In genomic region chr6:99604161-99605073, GRCh38 we compare ENCODE assay signal across 10 cellular contexts. TPM values are rescaled to one million over a fixed set of nuclear protein-coding genes. Genes with fewer than 3 reads are reported as not detected.
A peak's percentile ranks its signal among the peaks of the same experiment; 100 is the strongest.
DNase-seq lines count a peak whose midpoint lies in the region; ATAC-seq and TF ChIP-seq lines count a peak whose summit lies in the region.
"Had no signal": no experiment of that assay in that cellular context is flagged by ENCODE, and none has a peak within 500 bp of the region (broad histone marks: within the 10 kb centered on the region; RNA-seq: fewer than 3 reads in every experiment).

No MANE protein-coding gene starts in this region.

- peak overlapping the region in 10 of 12 donors; percentile 23 to 50 (median 36) for H3K4me3 ChIP-seq in heart left ventricle
- H3K4me3 ChIP-seq in lower lobe of right lung: peak overlapping the region; percentile 43
- peak overlapping the region in 3 of 4 donors; percentile 7 to 43 (median 28) for H3K4me3 ChIP-seq in transverse colon

- no peak overlapping the region for H3K27ac ChIP-seq in heart left ventricle
- no peak overlapping the region for H3K27ac ChIP-seq in lower lobe of right lung
- no peak overlapping the region for H3K27ac ChIP-seq in transverse colon
- no peak overlapping the region for H3K27ac ChIP-seq in substantia nigra (ENCODE audit: low read depth, low read length, poor library complexity, severe bottlenecking)
- H3K27ac ChIP-seq: epithelial cell of prostate had no signal

- TF ChIP-seq EP300 in transverse colon (IDR thresholded peaks at IDR 0.05; ENCODE audit: low read depth): no peak

- H3K9me3 Mint-ChIP-seq in activated naive CD8-positive, alpha-beta T cell treated with anti-CD3 and anti-CD28 coated beads for 36 hours: peaks cover 5% of the 10 kb centered on the region

- peaks cover 36% of the 10 kb centered on the region for H3K4me1 Mint-ChIP-seq in activated naive CD8-positive, alpha-beta T cell treated with anti-CD3 and anti-CD28 coated beads for 36 hours

- H3K27me3 ChIP-seq in heart left ventricle (peaks cover 64 to 100% (median 97%) of the 10 kb centered on the region in 9 donors), lower lobe of right lung (ENCODE audit: low read depth) (peaks cover 99% of the 10 kb centered on the region), transverse colon (peaks cover 100% of the 10 kb centered on the region)

- peaks cover 5 to 42% (median 18%) of the 10 kb centered on the region in 12 donors for H3K4me1 ChIP-seq in heart left ventricle
- peaks cover 25% of the 10 kb centered on the region for H3K4me1 ChIP-seq in lower lobe of right lung
- peaks cover 4 to 28% (median 22%) of the 10 kb centered on the region in 4 donors for H3K4me1 ChIP-seq in transverse colon

- ATAC-seq in heart left ventricle (no peak), lower lobe of right lung (no peak)

- TF ChIP-seq CTCF in heart left ventricle (IDR thresholded peaks at IDR 0.05) (no peak), lower lobe of right lung (IDR thresholded peaks at IDR 0.05) (no peak), transverse colon (IDR thresholded peaks at IDR 0.05) (no peak)

- intact Hi-C loops in heart left ventricle (cut with DNase I) (no loop called here), cardiac septum (cut with DNase I) (loop anchor here (10.0 kb wide), 1 partner anchor 140 kb away; no protein-coding TSS in a partner anchor), lower lobe of right lung (cut with DNase I) (no loop called here), transverse colon (cut with DNase I; ENCODE audit: low total_unique reads) (no loop called here)

- peaks cover 4% of the 10 kb centered on the region for H3K36me3 Mint-ChIP-seq in activated naive CD8-positive, alpha-beta T cell treated with anti-CD3 and anti-CD28 coated beads for 36 hours

- in situ Hi-C loops in transverse colon (cut with MboI; ENCODE audit: low pct_ligation_motif_present in 1 of 4, low pct_unique_long_range_greater_than_20kb in 1 of 4, low sequenced_read_pairs in 3 of 4): no loop called here

- no peak for TF ChIP-seq POLR2A in heart left ventricle (IDR thresholded peaks at IDR 0.05)
- no peak for TF ChIP-seq POLR2A in transverse colon (IDR thresholded peaks at IDR 0.05)

- no peak for DNase-seq in heart left ventricle
- DNase-seq in cardiac septum (ENCODE audit: low spot score): no peak
- no peak for DNase-seq in activated naive CD8-positive, alpha-beta T cell treated with anti-CD3 and anti-CD28 coated beads for 36 hours
- peak; percentile 49 for DNase-seq in lower lobe of right lung
- no peak for DNase-seq in transverse colon
- no peak for DNase-seq in DMS 273 (lab: John Stamatoyannopoulos, UW; ENCODE audit: unreplicated experiment)
- DNase-seq in foreskin melanocyte: no peak
- DNase-seq in substantia nigra (lab: John Stamatoyannopoulos, UW): no peak

- no peak overlapping the region for H3K27ac Mint-ChIP-seq in activated naive CD8-positive, alpha-beta T cell treated with anti-CD3 and anti-CD28 coated beads for 36 hours

- H3K4me3 Mint-ChIP-seq in activated naive CD8-positive, alpha-beta T cell treated with anti-CD3 and anti-CD28 coated beads for 36 hours: peak overlapping the region; percentile 54

- H3K9me3 ChIP-seq in heart left ventricle (no peaks in the 10 kb centered on the region), lower lobe of right lung (no peaks in the 10 kb centered on the region), transverse colon (no peaks in the 10 kb centered on the region)

- H3K27me3 Mint-ChIP-seq in activated naive CD8-positive, alpha-beta T cell treated with anti-CD3 and anti-CD28 coated beads for 36 hours: peaks cover 94% of the 10 kb centered on the region

- WGBS in heart left ventricle, 4 donors: 10 to 14% (median 12%) methylated on average over 31 of the region's 31 CpGs
- WGBS in transverse colon (ENCODE audit: low coverage in 1 of 2), 2 donors: 2 to 21% methylated on average over 4 to 30 of the region's 31 CpGs

- no peaks in the 10 kb centered on the region for H3K36me3 ChIP-seq in heart left ventricle
- H3K36me3 ChIP-seq in lower lobe of right lung: no peaks in the 10 kb centered on the region
- no peaks in the 10 kb centered on the region for H3K36me3 ChIP-seq in transverse colon

RNA-seq across cellular contexts. Expression of gene PRDM13, which starts 2.2 kb away (rescaled TPM):
- not detected for total RNA-seq in heart left ventricle
- polyA plus RNA-seq in heart left ventricle: not detected
- not detected for total RNA-seq in cardiac septum
- total RNA-seq in activated naive CD8-positive, alpha-beta T cell treated with anti-CD3 and anti-CD28 coated beads for 36 hours: under 1 TPM in 1 of 2 experiments, not detected in 1; 0.10 TPM
- not detected for total RNA-seq in lower lobe of right lung
- total RNA-seq in transverse colon: not detected
- total RNA-seq: mucosa of gallbladder had no signal

RNA-seq across cellular contexts. Expression of gene CCNC, which starts 36.0 kb away (rescaled TPM):
- total RNA-seq in heart left ventricle: 10 to 100 TPM; 13.8 to 24.2 (median 17.9) TPM
- 10 to 100 TPM; 12.3 to 19.0 TPM for polyA plus RNA-seq in heart left ventricle
- total RNA-seq in cardiac septum: 26.5 TPM
- total RNA-seq in activated naive CD8-positive, alpha-beta T cell treated with anti-CD3 and anti-CD28 coated beads for 36 hours: 10 to 100 TPM; 77.3 to 80.5 TPM
- 41.6 TPM for total RNA-seq in lower lobe of right lung
- total RNA-seq in transverse colon: 100 to 1,000 TPM in 1 of 4 donors, 10 to 100 TPM in 3; 47.0 to 104 (median 63.6) TPM
